12 cellular contexts compared by ENCODE assay signal in the genomic region with DNA sequence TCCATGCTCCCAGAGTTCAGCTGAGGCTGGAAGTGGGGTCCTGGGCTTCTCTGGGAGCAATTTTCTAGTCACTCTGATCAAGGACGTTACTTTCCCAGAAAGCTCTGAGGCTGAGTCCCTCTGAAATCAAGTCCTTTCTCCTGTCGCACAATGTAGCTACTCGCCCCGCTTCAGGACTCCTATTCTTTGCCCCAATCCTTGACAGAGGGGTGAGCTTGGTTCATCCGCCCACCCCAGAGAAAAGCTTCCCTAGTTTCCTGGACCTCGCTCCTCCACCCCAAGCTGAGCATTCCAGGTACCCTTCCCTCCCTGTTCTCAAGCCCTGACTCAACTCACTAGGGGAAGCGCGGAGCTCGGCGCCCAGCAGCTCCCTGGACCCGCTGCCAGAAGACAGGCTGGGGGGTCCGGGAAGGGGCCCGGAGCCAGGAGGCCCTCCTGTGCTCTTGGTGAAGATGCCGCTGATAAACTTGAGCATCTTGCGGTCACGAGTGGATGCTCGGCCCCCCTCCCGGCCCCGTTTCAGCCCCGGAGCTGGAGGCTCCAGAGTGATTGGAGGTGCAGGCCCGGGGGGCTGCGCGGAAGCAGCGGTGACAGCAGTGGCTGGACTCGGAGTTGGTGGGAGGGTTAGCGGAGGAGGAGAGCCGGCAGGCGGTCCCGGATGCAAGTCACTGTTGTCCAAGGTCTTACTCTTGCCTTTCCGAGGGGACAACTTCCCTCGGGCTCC. TPM values are rescaled to one million over a fixed set of nuclear protein-coding genes. Genes with fewer than 3 reads are reported as not detected.
DNase-seq lines count a peak whose midpoint lies in the region; ATAC-seq, FAIRE-seq and TF ChIP-seq lines count a peak whose summit lies in the region.
"Had no signal": no experiment of that assay in that cellular context is flagged by ENCODE, and none has a peak within 500 bp of the region (broad histone marks: within the 10 kb centered on the region; RNA-seq: fewer than 3 reads in every experiment).

No MANE protein-coding gene starts in this region.

- TF ChIP-seq POLR2A in vagina (IDR thresholded peaks at IDR 0.05) (no peak), H54 (IDR thresholded peaks at IDR 0.05; ENCODE audit: low read depth, low read length) (no peak)

- peaks cover 19 to 58% (median 34%) of the 10 kb centered on the region in 9 donors for H3K4me1 ChIP-seq in heart right ventricle
- H3K4me1 ChIP-seq in ascending aorta = peaks cover 24% of the 10 kb centered on the region in 2 donors
- peaks cover 6% of the 10 kb centered on the region for H3K4me1 ChIP-seq in mesodermal cell (ENCODE audit: control insufficient read depth, insufficient read depth, low read length, poor library complexity, severe bottlenecking)
- H3K4me1 ChIP-seq in vagina = peaks cover 36% of the 10 kb centered on the region

- 9 to 10% methylated on average over 28 to 31 of the region's 31 CpGs for whole genome bisulfite sequencing in heart right ventricle, 2 donors
- WGBS in mesodermal cell (ENCODE audit: insufficient coverage in 2 of 2), 2 experiments = 1 to 2% methylated on average over 22 to 23 of the region's 31 CpGs

- intact Hi-C loops in heart right ventricle (cut with DNase I) (no loop called here), left cardiac atrium (cut with DNase I) (no loop called here), ascending aorta (cut with DNase I) (no loop called here), vagina (cut with DNase I) (no loop called here)

- H3K4me3 ChIP-seq in heart right ventricle (peak overlapping the region; percentile 25 to 56 (median 50)), ascending aorta (peak overlapping the region; percentile 9 to 60), mesodermal cell (ENCODE audit: extremely low read depth, insufficient read depth, low read length, poor library complexity, severe bottlenecking) (peak overlapping the region; percentile 33), vagina (peak overlapping the region; percentile 1 to 47)

- no peak for FAIRE-seq in H54 (lab: Jason Lieb, UNC)

- TF ChIP-seq CTCF in heart right ventricle (IDR thresholded peaks at IDR 0.05) (no peak), ascending aorta (IDR thresholded peaks at IDR 0.05) (no peak), vagina (IDR thresholded peaks at IDR 0.05) (no peak)

- DNase-seq in heart right ventricle = no peak
- no peak for DNase-seq in left cardiac atrium
- no peak for DNase-seq in ascending aorta (ENCODE audit: low spot score in 2 of 2)
- no peak for DNase-seq in vagina (ENCODE audit: extremely low spot score in 2 of 2)
- DNase-seq in stimulated activated CD4-positive, alpha-beta T cell treated with anti-CD3 and anti-CD28 coated beads, Interleukin-12 subunit alpha, Interleukin-12 subunit beta, amount 100 ng/mL, for 4 hours = no peak
- no peak for DNase-seq in H54 (ENCODE audit: insufficient read length, low spot score)
- DNase-seq in NCI-H226 = no peak
- DNase-seq: activated naive CD4-positive, alpha-beta T cell treated with anti-CD3 and anti-CD28 coated beads for 36 hours; NCI-H1694; RPMI8226 had no signal

- H3K36me3 ChIP-seq in heart right ventricle = peaks cover 0 to 41% (median 0%) of the 10 kb centered on the region in 9 donors
- H3K36me3 ChIP-seq in ascending aorta = no peaks in the 10 kb centered on the region
- no peaks in the 10 kb centered on the region for H3K36me3 ChIP-seq in mesodermal cell (ENCODE audit: control insufficient read depth, insufficient read depth, low read length)
- H3K36me3 ChIP-seq in vagina = no peaks in the 10 kb centered on the region

- no peaks in the 10 kb centered on the region for H3K9me3 ChIP-seq in heart right ventricle
- H3K9me3 ChIP-seq in ascending aorta = no peaks in the 10 kb centered on the region
- no peaks in the 10 kb centered on the region for H3K9me3 ChIP-seq in mesodermal cell (ENCODE audit: control insufficient read depth, low read length)
- H3K9me3 ChIP-seq in vagina = no peaks in the 10 kb centered on the region

- ATAC-seq in heart right ventricle (no peak), left cardiac atrium (no peak)

- H3K27ac ChIP-seq in heart right ventricle (peak overlapping the region; percentile 4 to 77 (median 47)), ascending aorta (no peak overlapping the region), mesodermal cell (ENCODE audit: low read depth, low read length, severe bottlenecking) (no peak overlapping the region), vagina (no peak overlapping the region)
- H3K27ac ChIP-seq: HL-60 had no signal

- peaks cover 13 to 89% (median 75%) of the 10 kb centered on the region in 7 donors for H3K27me3 ChIP-seq in heart right ventricle
- peaks cover 33% of the 10 kb centered on the region for H3K27me3 ChIP-seq in ascending aorta
- peaks cover 6% of the 10 kb centered on the region for H3K27me3 ChIP-seq in vagina

RNA-seq across cellular contexts. Expression of a gene that starts 1.6 kb away (rescaled TPM):
- total RNA-seq in heart right ventricle (10 to 100 TPM in 2 of 10 donors, 1 to 10 TPM in 8; 3.4 to 13.1 (median 6.6) TPM), left cardiac atrium (1 to 10 TPM; 3.2 to 5.0 TPM), ascending aorta (11.5 TPM), vagina (1.5 TPM)
- polyA plus RNA-seq in heart right ventricle = 10 to 100 TPM in 1 of 2 donors, 1 to 10 TPM in 1; 5.3 to 17.3 TPM
- 1.8 TPM for polyA plus RNA-seq in mesodermal cell (2013, experiment 1 of 2)
- 1.6 TPM for polyA plus RNA-seq in mesodermal cell (2013, experiment 2 of 2)

RNA-seq across cellular contexts. Expression of a gene that starts 7.9 kb away (rescaled TPM):
- total RNA-seq in heart right ventricle = 10 to 100 TPM; 21.1 to 37.4 (median 26.9) TPM
- 10 to 100 TPM; 29.8 to 36.6 TPM for polyA plus RNA-seq in heart right ventricle
- total RNA-seq in left cardiac atrium = 10 to 100 TPM; 34.9 to 37.1 TPM
- total RNA-seq in ascending aorta = 42.3 TPM
- 20.1 TPM for polyA plus RNA-seq in mesodermal cell (2013, experiment 1 of 2)
- 20.0 TPM for polyA plus RNA-seq in mesodermal cell (2013, experiment 2 of 2)
- total RNA-seq in vagina = 67.0 TPM

RNA-seq across cellular contexts. Expression of a gene that starts 15.2 kb away (rescaled TPM):
- total RNA-seq in heart right ventricle (10 to 100 TPM; 37.0 to 74.0 (median 52.0) TPM), left cardiac atrium (10 to 100 TPM; 45.2 to 62.0 TPM), ascending aorta (82.6 TPM), vagina (102 TPM)
- 10 to 100 TPM; 21.7 to 61.7 TPM for polyA plus RNA-seq in heart right ventricle
- polyA plus RNA-seq in mesodermal cell (2013, experiment 1 of 2) = 152 TPM
- 122 TPM for polyA plus RNA-seq in mesodermal cell (2013, experiment 2 of 2)

RNA-seq across cellular contexts. Expression of a gene that starts 18.0 kb away (rescaled TPM):
- total RNA-seq in heart right ventricle = 10 to 100 TPM; 11.2 to 15.0 (median 13.3) TPM
- polyA plus RNA-seq in heart right ventricle = 10 to 100 TPM; 14.5 to 20.7 TPM
- total RNA-seq in left cardiac atrium = 10 to 100 TPM; 11.7 to 15.0 TPM
- 8.4 TPM for total RNA-seq in ascending aorta
- polyA plus RNA-seq in mesodermal cell (2013, experiment 1 of 2) = 6.3 TPM
- 4.2 TPM for polyA plus RNA-seq in mesodermal cell (2013, experiment 2 of 2)
- total RNA-seq in vagina = 8.3 TPM

RNA-seq across cellular contexts. Expression of a gene that starts 30.0 kb away (rescaled TPM):
- under 1 TPM in 2 of 10 donors, not detected in 8; 0.81 to 0.95 TPM for total RNA-seq in heart right ventricle
- polyA plus RNA-seq in heart right ventricle = under 1 TPM in 1 of 2 donors, not detected in 1; 0.14 TPM
- total RNA-seq in left cardiac atrium = 1 to 10 TPM in 1 of 2 donors, under 1 TPM in 1; 0.44 to 1.5 TPM
- not detected for total RNA-seq in ascending aorta
- polyA plus RNA-seq in mesodermal cell (2013, experiment 1 of 2) = 0.18 TPM
- polyA plus RNA-seq in mesodermal cell (2013, experiment 2 of 2) = 2.0 TPM
- 1.7 TPM for total RNA-seq in vagina

Comparison
In these comparisons a context has a peak if more than half of its experiments do, and no peak if none do; other contexts are left out.
1. H3K27ac ChIP-seq: peak in heart right ventricle (10 of 10); none in ascending aorta (0 of 2), mesodermal cell (single experiment) and vagina (single experiment).
2. Peak in every context shown above with its lines, with median percentiles within 50 percentile points of each other: H3K4me3 ChIP-seq.